In the genomic region with DNA sequence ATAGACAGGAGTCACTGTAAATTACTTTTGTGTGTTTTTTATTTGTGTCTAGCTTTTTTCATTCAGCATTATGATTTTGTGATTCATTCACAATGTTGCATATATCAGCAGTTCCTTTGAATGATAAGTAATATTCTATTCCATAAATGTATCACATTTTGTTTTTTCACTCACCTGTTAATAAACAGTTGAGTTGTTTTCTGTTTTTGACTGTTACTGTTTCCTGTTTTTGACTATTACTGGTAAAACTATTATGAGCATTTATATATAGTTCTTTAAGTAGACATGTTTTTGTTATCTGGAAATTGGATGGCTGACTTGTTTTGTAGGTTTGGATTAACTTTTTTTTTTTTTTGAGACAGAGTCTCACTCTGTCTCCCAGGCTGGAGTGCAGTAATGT, we compare ENCODE assay signal across 24 cellular contexts.
A peak's percentile ranks its signal among the peaks of the same experiment; 100 is the strongest.
DNase-seq lines count a peak whose midpoint lies in the region; ATAC-seq lines count a peak whose summit lies in the region.
"Had no signal": no experiment of that assay in that cellular context is flagged by ENCODE, and none has a peak within 500 bp of the region (broad histone marks: within the 10 kb centered on the region; RNA-seq: fewer than 3 reads in every experiment).

No MANE protein-coding gene starts in this region.

- CTCF ChIA-PET in activated naive CD4-positive, alpha-beta T cell treated with anti-CD3 and anti-CD28 coated beads for 36 hours (lab: Charles Lee), result no interaction called here
- CTCF ChIA-PET in activated CD8-positive, alpha-beta T cell treated with anti-CD3 and anti-CD28 coated beads, Interleukin-2, amount 10 ng/mL, durations not matched to agents 7 days and 5 days (lab: Charles Lee), result no interaction called here

- H3K27ac Mint-ChIP-seq in CD4-positive, CD25-positive, alpha-beta regulatory T cell, result peak overlapping the region; percentile 8 to 76 (median 48)
- H3K27ac Mint-ChIP-seq in activated T-helper 17 cell treated with anti-CD3 and anti-CD28 coated beads, Interleukin-2, amount 50 U/mL, for 72 hours, result peak overlapping the region; percentile 66
- no peak overlapping the region for H3K27ac Mint-ChIP-seq in activated naive CD4-positive, alpha-beta T cell treated with anti-CD3 and anti-CD28 coated beads for 36 hours
- H3K27ac Mint-ChIP-seq in activated T-helper 1 cell treated with anti-CD3 and anti-CD28 coated beads, Interleukin-12 subunit alpha, Interleukin-12 subunit beta, Interleukin-2, Interleukin-4 antibody, amounts not matched to agents 30 ng/mL and 10 ng/mL and 1 ng/mL, durations not matched to agents 14 hours and 24 hours and 36 hours, result no peak overlapping the region
- H3K27ac Mint-ChIP-seq in activated CD8-positive, alpha-beta T cell treated with anti-CD3 and anti-CD28 coated beads, Interleukin-2, amount 10 ng/mL, durations not matched to agents 7 days and 5 days, result no peak overlapping the region

- peaks cover 4 to 66% (median 18%) of the 10 kb centered on the region in 7 donors for H3K9me3 Mint-ChIP-seq in CD4-positive, CD25-positive, alpha-beta regulatory T cell
- peaks cover 8% of the 10 kb centered on the region for H3K9me3 Mint-ChIP-seq in activated T-helper 17 cell treated with anti-CD3 and anti-CD28 coated beads, Interleukin-2, amount 50 U/mL, for 72 hours
- peaks cover 51% of the 10 kb centered on the region for H3K9me3 Mint-ChIP-seq in activated naive CD4-positive, alpha-beta T cell treated with anti-CD3 and anti-CD28 coated beads for 36 hours
- H3K9me3 Mint-ChIP-seq in activated T-helper 1 cell treated with anti-CD3 and anti-CD28 coated beads, Interleukin-12 subunit alpha, Interleukin-12 subunit beta, Interleukin-2, Interleukin-4 antibody, amounts not matched to agents 30 ng/mL and 10 ng/mL and 1 ng/mL, durations not matched to agents 14 hours and 24 hours and 36 hours, result peaks cover 27% of the 10 kb centered on the region
- peaks cover 25% of the 10 kb centered on the region for H3K9me3 Mint-ChIP-seq in activated CD8-positive, alpha-beta T cell treated with anti-CD3 and anti-CD28 coated beads, Interleukin-2, amount 10 ng/mL, durations not matched to agents 7 days and 5 days (ENCODE audit: insufficient read depth)

- peaks cover 4 to 8% of the 10 kb centered on the region in 2 experiments for H3K9me3 ChIP-seq in CD4-positive, CD25-positive, alpha-beta regulatory T cell (ENCODE audit: control insufficient read depth in 2 of 2, low read length in 2 of 2)

- intact Hi-C loops in activated naive CD4-positive, alpha-beta T cell treated with anti-CD3 and anti-CD28 coated beads for 36 hours (cut with micrococcal nuclease), result no loop called here
- intact Hi-C loops in activated T-helper 1 cell treated with anti-CD3 and anti-CD28 coated beads, Interleukin-12 subunit alpha, Interleukin-12 subunit beta, Interleukin-2, Interleukin-4 antibody, amounts not matched to agents 30 ng/mL and 10 ng/mL and 1 ng/mL, durations not matched to agents 14 hours and 24 hours and 36 hours (cut with micrococcal nuclease), result no loop called here

- peaks cover 4% of the 10 kb centered on the region for H3K36me3 ChIP-seq in CD4-positive, CD25-positive, alpha-beta regulatory T cell (ENCODE audit: control insufficient read depth, insufficient read depth, low read length)

- H3K4me1 ChIP-seq in CD4-positive, CD25-positive, alpha-beta regulatory T cell (ENCODE audit: control insufficient read depth, insufficient read depth, low read length, poor library complexity, severe bottlenecking), result no peaks in the 10 kb centered on the region

- no peaks in the 10 kb centered on the region for H3K27me3 ChIP-seq in CD4-positive, CD25-positive, alpha-beta regulatory T cell (ENCODE audit: control insufficient read depth, insufficient read depth, low read length)

- no peaks in the 10 kb centered on the region for H3K27me3 Mint-ChIP-seq in CD4-positive, CD25-positive, alpha-beta regulatory T cell
- H3K27me3 Mint-ChIP-seq in activated T-helper 17 cell treated with anti-CD3 and anti-CD28 coated beads, Interleukin-2, amount 50 U/mL, for 72 hours, result no peaks in the 10 kb centered on the region
- H3K27me3 Mint-ChIP-seq in activated naive CD4-positive, alpha-beta T cell treated with anti-CD3 and anti-CD28 coated beads for 36 hours (ENCODE audit: low read depth), result no peaks in the 10 kb centered on the region
- no peaks in the 10 kb centered on the region for H3K27me3 Mint-ChIP-seq in activated T-helper 1 cell treated with anti-CD3 and anti-CD28 coated beads, Interleukin-12 subunit alpha, Interleukin-12 subunit beta, Interleukin-2, Interleukin-4 antibody, amounts not matched to agents 30 ng/mL and 10 ng/mL and 1 ng/mL, durations not matched to agents 14 hours and 24 hours and 36 hours (ENCODE audit: insufficient read depth)
- H3K27me3 Mint-ChIP-seq in activated CD8-positive, alpha-beta T cell treated with anti-CD3 and anti-CD28 coated beads, Interleukin-2, amount 10 ng/mL, durations not matched to agents 7 days and 5 days (ENCODE audit: low read depth), result no peaks in the 10 kb centered on the region

- H3K4me3 ChIP-seq in CD4-positive, CD25-positive, alpha-beta regulatory T cell (ENCODE audit: low read depth, low read length), result no peak overlapping the region
- H3K4me3 ChIP-seq: K562, PC-9, SK-N-MC had no signal

- no peak for ATAC-seq in CD4-positive, CD25-positive, alpha-beta regulatory T cell (ENCODE audit: low read depth in 2 of 2)
- ATAC-seq in GM19035 (IDR thresholded peaks at IDR 0.05; ENCODE audit: unreplicated experiment), result peak; percentile 50
- peak; percentile 38 for ATAC-seq in HG02938 (IDR thresholded peaks at IDR 0.05; ENCODE audit: unreplicated experiment)
- ATAC-seq in activated T-helper 17 cell treated with anti-CD3 and anti-CD28 coated beads, Interleukin-2, amount 50 U/mL, for 72 hours (replicated peaks), result no peak
- no peak for ATAC-seq in activated CD8-positive, alpha-beta T cell treated with anti-CD3 and anti-CD28 coated beads, Interleukin-2, amount 10 ng/mL, durations not matched to agents 7 days and 5 days
- ATAC-seq: HepG2, K562 had no signal

- H3K36me3 Mint-ChIP-seq in CD4-positive, CD25-positive, alpha-beta regulatory T cell, result peaks cover 59% of the 10 kb centered on the region
- peaks cover 28% of the 10 kb centered on the region for H3K36me3 Mint-ChIP-seq in activated T-helper 17 cell treated with anti-CD3 and anti-CD28 coated beads, Interleukin-2, amount 50 U/mL, for 72 hours (ENCODE audit: low read depth)
- H3K36me3 Mint-ChIP-seq in activated naive CD4-positive, alpha-beta T cell treated with anti-CD3 and anti-CD28 coated beads for 36 hours (ENCODE audit: low read depth), result peaks cover 64% of the 10 kb centered on the region
- peaks cover 4% of the 10 kb centered on the region for H3K36me3 Mint-ChIP-seq in activated T-helper 1 cell treated with anti-CD3 and anti-CD28 coated beads, Interleukin-12 subunit alpha, Interleukin-12 subunit beta, Interleukin-2, Interleukin-4 antibody, amounts not matched to agents 30 ng/mL and 10 ng/mL and 1 ng/mL, durations not matched to agents 14 hours and 24 hours and 36 hours (ENCODE audit: low read depth)
- peaks cover 28% of the 10 kb centered on the region for H3K36me3 Mint-ChIP-seq in activated CD8-positive, alpha-beta T cell treated with anti-CD3 and anti-CD28 coated beads, Interleukin-2, amount 10 ng/mL, durations not matched to agents 7 days and 5 days (ENCODE audit: low read depth)

- H3K4me3 Mint-ChIP-seq in CD4-positive, CD25-positive, alpha-beta regulatory T cell, result peak overlapping the region in 1 of 4 donors; percentile 5
- no peak overlapping the region for H3K4me3 Mint-ChIP-seq in activated T-helper 17 cell treated with anti-CD3 and anti-CD28 coated beads, Interleukin-2, amount 50 U/mL, for 72 hours
- no peak overlapping the region for H3K4me3 Mint-ChIP-seq in activated naive CD4-positive, alpha-beta T cell treated with anti-CD3 and anti-CD28 coated beads for 36 hours
- H3K4me3 Mint-ChIP-seq in activated T-helper 1 cell treated with anti-CD3 and anti-CD28 coated beads, Interleukin-12 subunit alpha, Interleukin-12 subunit beta, Interleukin-2, Interleukin-4 antibody, amounts not matched to agents 30 ng/mL and 10 ng/mL and 1 ng/mL, durations not matched to agents 14 hours and 24 hours and 36 hours, result no peak overlapping the region
- no peak overlapping the region for H3K4me3 Mint-ChIP-seq in activated CD8-positive, alpha-beta T cell treated with anti-CD3 and anti-CD28 coated beads, Interleukin-2, amount 10 ng/mL, durations not matched to agents 7 days and 5 days

- H3K4me1 Mint-ChIP-seq in CD4-positive, CD25-positive, alpha-beta regulatory T cell, result peaks cover 28 to 47% (median 40%) of the 10 kb centered on the region in 4 donors
- H3K4me1 Mint-ChIP-seq in activated T-helper 17 cell treated with anti-CD3 and anti-CD28 coated beads, Interleukin-2, amount 50 U/mL, for 72 hours, result peaks cover 6% of the 10 kb centered on the region
- H3K4me1 Mint-ChIP-seq in activated naive CD4-positive, alpha-beta T cell treated with anti-CD3 and anti-CD28 coated beads for 36 hours (ENCODE audit: low read depth), result no peaks in the 10 kb centered on the region
- H3K4me1 Mint-ChIP-seq in activated T-helper 1 cell treated with anti-CD3 and anti-CD28 coated beads, Interleukin-12 subunit alpha, Interleukin-12 subunit beta, Interleukin-2, Interleukin-4 antibody, amounts not matched to agents 30 ng/mL and 10 ng/mL and 1 ng/mL, durations not matched to agents 14 hours and 24 hours and 36 hours (ENCODE audit: low read depth), result peaks cover 7% of the 10 kb centered on the region
- H3K4me1 Mint-ChIP-seq in activated CD8-positive, alpha-beta T cell treated with anti-CD3 and anti-CD28 coated beads, Interleukin-2, amount 10 ng/mL, durations not matched to agents 7 days and 5 days (ENCODE audit: low read depth), result no peaks in the 10 kb centered on the region

- no peak overlapping the region for H3K27ac ChIP-seq in CD4-positive, CD25-positive, alpha-beta regulatory T cell (ENCODE audit: insufficient read depth, low read length, poor library complexity, severe bottlenecking)
- H3K27ac ChIP-seq: C4-2B, HL-60, PC-9, SK-N-MC had no signal

- DNase-seq in CD4-positive, CD25-positive, alpha-beta regulatory T cell, result peak in 1 of 3 donors; percentile 1
- no peak for DNase-seq in activated naive CD4-positive, alpha-beta T cell treated with anti-CD3 and anti-CD28 coated beads for 36 hours
- no peak for DNase-seq in activated T-helper 1 cell treated with anti-CD3 and anti-CD28 coated beads, Interleukin-12 subunit alpha, Interleukin-12 subunit beta, Interleukin-2, Interleukin-4 antibody, amounts not matched to agents 30 ng/mL and 10 ng/mL and 1 ng/mL, durations not matched to agents 14 hours and 24 hours and 36 hours (ENCODE audit: low spot score)
- DNase-seq in A172 (ENCODE audit: low spot score), result no peak
- DNase-seq in activated CD8-positive, alpha-beta T cell treated with anti-CD3 and anti-CD28 coated beads, Interleukin-2, amount 10 ng/mL, durations not matched to agents 7 days and 5 days, result no peak
- DNase-seq: GDM1, NCI-H1092 treated with DMSO at 0.1 percent for 48 hours, NCI-H1436 treated with DMSO at 0.1 percent for 48 hours, NCI-H1930, NCI-H2227 treated with DMSO at 0.1 percent for 48 hours, NCI-H510A treated with DMSO at 0.1 percent for 48 hours, NCI-H748 treated with DMSO at 0.1 percent for 48 hours, PC-9, RPMI8226, SHP77, SW 1271 had no signal

- POLR2A ChIA-PET in activated CD8-positive, alpha-beta T cell treated with anti-CD3 and anti-CD28 coated beads, Interleukin-2, amount 10 ng/mL, durations not matched to agents 7 days and 5 days (lab: Charles Lee), result no interaction called here

Comparison
In these comparisons a context has a peak if more than half of its experiments do, and no peak if none do; other contexts are left out.
1. ATAC-seq: peak in GM19035 (single experiment) and HG02938 (single experiment); none in CD4-positive, CD25-positive, alpha-beta regulatory T cell (0 of 2), activated T-helper 17 cell treated with anti-CD3 and anti-CD28 coated beads, Interleukin-2, amount 50 U/mL, for 72 hours (single experiment) and activated CD8-positive, alpha-beta T cell treated with anti-CD3 and anti-CD28 coated beads, Interleukin-2, amount 10 ng/mL, durations not matched to agents 7 days and 5 days (single experiment).
2. H3K27ac Mint-ChIP-seq: peak in CD4-positive, CD25-positive, alpha-beta regulatory T cell (3 of 3) and activated T-helper 17 cell treated with anti-CD3 and anti-CD28 coated beads, Interleukin-2, amount 50 U/mL, for 72 hours (single experiment); none in activated naive CD4-positive, alpha-beta T cell treated with anti-CD3 and anti-CD28 coated beads for 36 hours (single experiment), activated T-helper 1 cell treated with anti-CD3 and anti-CD28 coated beads, Interleukin-12 subunit alpha, Interleukin-12 subunit beta, Interleukin-2, Interleukin-4 antibody, amounts not matched to agents 30 ng/mL and 10 ng/mL and 1 ng/mL, durations not matched to agents 14 hours and 24 hours and 36 hours (single experiment) and activated CD8-positive, alpha-beta T cell treated with anti-CD3 and anti-CD28 coated beads, Interleukin-2, amount 10 ng/mL, durations not matched to agents 7 days and 5 days (single experiment).